Comparison of ENCODE assay signal across 8 cellular contexts in the genomic region with DNA sequence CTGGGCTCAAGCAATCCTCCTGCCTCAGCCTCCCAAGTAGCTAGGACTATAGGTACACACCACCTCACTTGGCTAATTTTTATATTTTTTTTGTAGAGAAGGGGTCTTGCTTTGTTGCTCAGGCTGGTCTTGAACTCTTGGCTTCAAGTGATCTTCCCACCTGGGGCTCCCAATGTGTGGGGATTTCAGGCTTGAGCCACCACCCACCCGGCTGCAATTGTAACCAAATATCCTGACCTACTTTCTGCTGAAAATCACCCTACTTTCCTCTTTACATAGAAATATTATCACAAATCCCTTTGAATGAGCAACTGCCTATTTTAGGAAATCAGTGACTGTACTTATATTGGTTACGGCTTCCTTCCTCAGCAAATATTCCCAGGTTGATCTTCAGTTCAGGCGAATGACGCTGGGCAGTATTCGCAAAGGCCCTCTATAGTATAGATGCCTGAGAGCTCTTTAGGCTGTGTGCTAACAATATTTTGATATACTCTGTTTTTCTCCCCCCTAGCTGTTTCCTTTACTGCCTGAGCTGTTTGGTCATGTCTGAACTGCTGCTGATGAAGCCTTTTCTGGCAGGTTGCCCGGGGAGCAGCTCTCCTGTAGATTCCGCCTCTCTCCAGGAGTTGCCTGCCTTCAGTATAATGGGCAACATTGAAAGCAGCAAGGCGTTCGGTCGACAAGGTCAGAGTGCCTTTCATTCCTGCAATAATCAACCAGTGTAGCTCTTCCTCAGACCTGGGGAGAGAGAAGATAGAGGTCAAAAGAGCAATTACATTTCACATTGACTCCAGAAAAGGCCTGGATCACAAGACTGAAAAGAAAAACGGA. TPM values are rescaled to one million over a fixed set of nuclear protein-coding genes. Genes with fewer than 3 reads are reported as not detected.
DNase-seq lines count a peak whose midpoint lies in the region; ATAC-seq and TF ChIP-seq lines count a peak whose summit lies in the region.

No MANE protein-coding gene starts in this region.

- H3K27me3 Mint-ChIP-seq in HFFc6 (ENCODE audit: insufficient read depth), result peaks cover 6% of the 10 kb centered on the region; the same call in 1 of the 2 replicates

- H3K4me1 Mint-ChIP-seq in HFFc6 (ENCODE audit: low read depth), result no peaks in the 10 kb centered on the region

- H3K36me3 Mint-ChIP-seq in HFFc6 (ENCODE audit: low read depth), result no peaks in the 10 kb centered on the region

- H3K9me3 Mint-ChIP-seq in HFFc6, result peaks cover 4% of the 10 kb centered on the region; the same call in 1 of the 2 replicates

- DNase-seq in NCI-H1105 treated with DMSO at 0.1 percent for 48 hours (lab: John Stamatoyannopoulos, UW) (peak; percentile 93), SK-N-MC (ENCODE audit: low read depth, low spot score) (peak; percentile 65), cardiac septum (ENCODE audit: low spot score) (peak; percentile 85), psoas muscle (peak; percentile 41 to 68), Karpas-422 (no peak), HFFc6 (no peak), GOT3 (lab: John Stamatoyannopoulos, UW) (no peak)

- intact Hi-C loops in cardiac septum (cut with DNase I), result no loop called here
- intact Hi-C loops in psoas muscle (cut with DNase I), result no loop called here

- no peak overlapping the region for H3K4me3 Mint-ChIP-seq in HFFc6

- TF ChIP-seq CTCF in psoas muscle (IDR thresholded peaks at IDR 0.05), result no peak
- TF ChIP-seq CTCF in HFFc6 (IDR thresholded peaks at IDR 0.05), result no peak

- H3K4me3 ChIP-seq in SK-N-MC, result peak overlapping the region; percentile 71
- H3K4me3 ChIP-seq in psoas muscle, result no peak overlapping the region
- no peak overlapping the region for H3K4me3 ChIP-seq in Karpas-422 (ENCODE audit: low read length)

- H3K9me3 ChIP-seq in SK-N-MC (ENCODE audit: low read depth, low read length) (no peaks in the 10 kb centered on the region), psoas muscle (no peaks in the 10 kb centered on the region), Karpas-422 (ENCODE audit: low read length) (no peaks in the 10 kb centered on the region)

- H3K36me3 ChIP-seq in SK-N-MC (ENCODE audit: insufficient read depth, low read length), result no peaks in the 10 kb centered on the region
- H3K36me3 ChIP-seq in psoas muscle (ENCODE audit: insufficient read depth in 1 of 2, low read depth in 1 of 2), result no peaks in the 10 kb centered on the region
- H3K36me3 ChIP-seq in Karpas-422 (ENCODE audit: insufficient read depth, low read length), result no peaks in the 10 kb centered on the region

- ATAC-seq in psoas muscle (peak; percentile 36 to 51 (median 48)), HG02623 (IDR thresholded peaks at IDR 0.05; ENCODE audit: unreplicated experiment) (no peak)

- H3K27ac Mint-ChIP-seq in HFFc6, result no peak overlapping the region

- H3K27me3 ChIP-seq in psoas muscle (ENCODE audit: insufficient read depth in 3 of 3, low read length in 2 of 3), result no peaks in the 10 kb centered on the region
- no peaks in the 10 kb centered on the region for H3K27me3 ChIP-seq in Karpas-422 (ENCODE audit: low read length)

- 53 to 58% (median 55%) methylated on average over 11 of the region's 11 CpGs for WGBS in psoas muscle, 3 donors

- H3K9me2 ChIP-seq in Karpas-422 (replicated peaks; ENCODE audit: insufficient read depth, low read length), result no peaks in the 10 kb centered on the region

- H4K20me1 ChIP-seq in Karpas-422 (ENCODE audit: insufficient read depth, low read depth, low read length), result no peaks in the 10 kb centered on the region

- peak overlapping the region; percentile 76 for H3K27ac ChIP-seq in SK-N-MC
- H3K27ac ChIP-seq in psoas muscle, result no peak overlapping the region
- no peak overlapping the region for H3K27ac ChIP-seq in Karpas-422 (ENCODE audit: low read length)

- no peaks in the 10 kb centered on the region for H3K4me1 ChIP-seq in psoas muscle
- H3K4me1 ChIP-seq in Karpas-422 (ENCODE audit: low read length), result no peaks in the 10 kb centered on the region

- H2AFZ ChIP-seq in Karpas-422 (ENCODE audit: low read length), result no peak overlapping the region

- H3K4me2 ChIP-seq in Karpas-422 (ENCODE audit: low read depth, low read length, poor library complexity, severe bottlenecking), result no peak overlapping the region

- no peaks in the 10 kb centered on the region for H3K79me2 ChIP-seq in Karpas-422 (ENCODE audit: low read length)

- H3K9ac ChIP-seq in SK-N-MC (ENCODE audit: insufficient read length) (no peak overlapping the region), Karpas-422 (ENCODE audit: low read length) (no peak overlapping the region)

RNA-seq across cellular contexts. Expression of a gene that starts 59.8 kb away (rescaled TPM):
- total RNA-seq in cardiac septum (18.8 TPM), psoas muscle (10 to 100 TPM in 2 of 4 donors, 1 to 10 TPM in 2; 7.3 to 11.7 (median 10.3) TPM)
- 1 to 10 TPM; 1.6 to 9.8 (median 3.3) TPM for polyA plus RNA-seq in psoas muscle
- total RNA-seq in Karpas-422 (2014; rRNA removed; shearing (Covaris generic); ENCODE audit: low replicate concordance), result 12.1 and 12.8 TPM in 2 replicates
- under 1 TPM; 0.28 to 0.85 (median 0.33) TPM for total RNA-seq in HFFc6 (2021; fragmentation: NEBNext Ultra II Directional; extraction: Animal tissue kit (Norgen Biotek cat#: 25700))

Comparison
In these comparisons a context has a peak if more than half of its experiments do, and no peak if none do; other contexts are left out.
1. DNase-seq: peak in NCI-H1105 treated with DMSO at 0.1 percent for 48 hours (single experiment), SK-N-MC (single experiment), cardiac septum (single experiment) and psoas muscle (2 of 2); none in Karpas-422 (single experiment), HFFc6 (single experiment) and GOT3 (single experiment).